In genomic region chr6:68238097-68238597, GRCh38 we compare ENCODE assay signal across 10 cellular contexts.
DNase-seq lines count a peak whose midpoint lies in the region; ATAC-seq and TF ChIP-seq lines count a peak whose summit lies in the region.
"Had no signal": no experiment of that assay in that cellular context is flagged by ENCODE, and none has a peak within 500 bp of the region (broad histone marks: within the 10 kb centered on the region; RNA-seq: fewer than 3 reads in every experiment).

No MANE protein-coding gene starts in this region.

- H3K27ac ChIP-seq in prostate gland (no peak overlapping the region), testis (no peak overlapping the region)

- H3K4me1 ChIP-seq in prostate gland (replicated peaks) (no peaks in the 10 kb centered on the region), testis (no peaks in the 10 kb centered on the region)

- no peak overlapping the region for H3K4me3 ChIP-seq in fibroblast of villous mesenchyme (ENCODE audit: low read depth, low read length)
- no peak overlapping the region for H3K4me3 ChIP-seq in prostate gland
- no peak overlapping the region for H3K4me3 ChIP-seq in testis

- DNase-seq in MV-4-11 (lab: John Stamatoyannopoulos, UW) (peak; percentile 80), fibroblast of villous mesenchyme (ENCODE audit: low read depth) (peak; percentile 10), GF-D8 (lab: John Stamatoyannopoulos, UW) (no peak), prostate gland (ENCODE audit: low spot score) (no peak), testis (no peak)
- DNase-seq in activated CD4-positive, alpha-beta T cell treated with anti-CD3 and anti-CD28 coated beads, Interleukin-2, amount 50 U/mL, for 48 hours: no peak
- DNase-seq: activated CD4-positive, alpha-beta memory T cell treated with anti-CD3 and anti-CD28 coated beads for 36 hours had no signal

- TF ChIP-seq POLR2A in prostate gland (IDR thresholded peaks at IDR 0.05): no peak
- TF ChIP-seq POLR2A in testis (IDR thresholded peaks at IDR 0.05): no peak

- ATAC-seq in GM18861 (IDR thresholded peaks at IDR 0.05; ENCODE audit: unreplicated experiment) (peak; percentile 42), HG02798 (IDR thresholded peaks at IDR 0.05; ENCODE audit: poor library complexity, unreplicated experiment) (peak; percentile 57)
- ATAC-seq: left lobe of liver had no signal

- no peak for TF ChIP-seq CTCF in fibroblast of villous mesenchyme (IDR thresholded peaks at IDR 0.05; ENCODE audit: insufficient read depth, low read depth, low read length)
- TF ChIP-seq CTCF in prostate gland (IDR thresholded peaks at IDR 0.05): no peak
- TF ChIP-seq CTCF in testis (IDR thresholded peaks at IDR 0.05): no peak

- H3K36me3 ChIP-seq in prostate gland (no peaks in the 10 kb centered on the region), testis (ENCODE audit: low read depth, missing control alignments) (no peaks in the 10 kb centered on the region)

- no peaks in the 10 kb centered on the region for H3K9me3 ChIP-seq in prostate gland
- no peaks in the 10 kb centered on the region for H3K9me3 ChIP-seq in testis

- 30% methylated on average over 1 of the region's 1 CpG for WGBS in prostate gland
- WGBS in testis, 2 donors: 42 to 49% methylated on average over 1 of the region's 1 CpG

- intact Hi-C loops in prostate gland (cut with DNase I) (no loop called here), testis (cut with DNase I; ENCODE audit: low total_unique reads) (no loop called here)

- H3K27me3 ChIP-seq in prostate gland (replicated peaks; ENCODE audit: insufficient read depth): no peaks in the 10 kb centered on the region
- H3K27me3 ChIP-seq in testis: no peaks in the 10 kb centered on the region

Comparison
In these comparisons a context has a peak if more than half of its experiments do, and no peak if none do; other contexts are left out.
1. DNase-seq: peak in MV-4-11 (single experiment) and fibroblast of villous mesenchyme (single experiment); none in GF-D8 (single experiment), prostate gland (single experiment), activated CD4-positive, alpha-beta T cell treated with anti-CD3 and anti-CD28 coated beads, Interleukin-2, amount 50 U/mL, for 48 hours (0 of 2) and testis (single experiment).